10 cellular contexts compared by ENCODE assay signal in the genomic region with DNA sequence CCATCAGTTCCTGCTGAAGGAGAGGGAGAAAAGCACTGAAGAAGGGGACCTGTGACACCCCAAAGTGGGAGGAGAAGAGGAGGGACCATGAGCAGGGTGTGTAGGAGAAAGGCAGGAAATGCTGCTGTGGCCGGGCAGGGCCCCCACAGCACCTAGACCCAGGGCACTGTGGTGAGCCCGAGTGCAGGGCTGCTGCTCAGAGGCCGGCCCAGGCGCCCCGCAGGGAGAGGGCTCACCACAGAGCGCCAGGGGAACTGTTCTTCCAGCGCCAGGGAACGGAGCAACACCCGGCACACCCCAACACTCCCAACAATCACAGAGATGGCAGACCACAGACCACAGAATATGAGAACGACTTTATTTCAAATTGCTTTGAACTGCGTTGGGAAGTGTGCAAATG. TPM values are rescaled to one million over a fixed set of nuclear protein-coding genes. Genes with fewer than 3 reads are reported as not detected.
DNase-seq lines count a peak whose midpoint lies in the region; ATAC-seq and TF ChIP-seq lines count a peak whose summit lies in the region.
"Not testable (repeated sequence)": the region's sequence is repeated elsewhere in the genome, so short reads cannot be mapped to it uniquely, and the experiment has no call there.
"Had no signal": no experiment of that assay in that cellular context is flagged by ENCODE, and none has a peak within 500 bp of the region (broad histone marks: within the 10 kb centered on the region; RNA-seq: fewer than 3 reads in every experiment).

No MANE protein-coding gene starts in this region.

- POLR2A ChIA-PET in CD4-positive, alpha-beta memory T cell (lab: Charles Lee; ENCODE audit: partially characterized antibody); naive thymus-derived CD8-positive, alpha-beta T cell (lab: Charles Lee): not testable (repeated sequence)

- peaks cover 18% of the 10 kb centered on the region for H3K4me1 ChIP-seq in CD4-positive, alpha-beta memory T cell (ENCODE audit: insufficient read depth, low read length)
- peaks cover 22% of the 10 kb centered on the region for H3K4me1 ChIP-seq in OCI-LY3 (ENCODE audit: low read length)

- H3K79me2 ChIP-seq in OCI-LY3 (ENCODE audit: low read length) = not testable (repeated sequence)

- not testable (repeated sequence) for TF ChIP-seq CTCF in OCI-LY3 (IDR thresholded peaks at IDR 0.05; ENCODE audit: low read depth, low read length)

- intact Hi-C loops in CD4-positive, alpha-beta memory T cell (cut with micrococcal nuclease); activated CD4-positive, alpha-beta T cell treated with anti-CD3 and anti-CD28 coated beads, Interleukin-2, amount 10 ng/mL, durations not matched to agents 24 days and 14 days (cut with micrococcal nuclease): not testable (repeated sequence)
- intact Hi-C loops in activated T-helper 1 cell treated with anti-CD3 and anti-CD28 coated beads, Interleukin-12 subunit alpha, Interleukin-12 subunit beta, Interleukin-2, Interleukin-4 antibody, amounts not matched to agents 30 ng/mL and 10 ng/mL and 1 ng/mL, durations not matched to agents 14 hours and 24 hours and 36 hours (cut with micrococcal nuclease) = loop anchor here (2.0 kb wide), 1 partner anchor 44 kb away; a partner anchor contains a TSS

- H2AFZ ChIP-seq in OCI-LY3 (ENCODE audit: low read depth, low read length) = not testable (repeated sequence)

- not testable (repeated sequence) for H3K27me3 Mint-ChIP-seq in CD4-positive, alpha-beta memory T cell; activated CD4-positive, alpha-beta T cell treated with anti-CD3 and anti-CD28 coated beads, Interleukin-2, amount 10 ng/mL, durations not matched to agents 24 days and 14 days; activated T-helper 1 cell treated with anti-CD3 and anti-CD28 coated beads, Interleukin-12 subunit alpha, Interleukin-12 subunit beta, Interleukin-2, Interleukin-4 antibody, amounts not matched to agents 30 ng/mL and 10 ng/mL and 1 ng/mL, durations not matched to agents 14 hours and 24 hours and 36 hours (ENCODE audit: insufficient read depth); activated naive CD8-positive, alpha-beta T cell treated with anti-CD3 and anti-CD28 coated beads, Interleukin-2, amount 50 U/mL, for 24 hours; naive thymus-derived CD8-positive, alpha-beta T cell

- H3K4me1 Mint-ChIP-seq in CD4-positive, alpha-beta memory T cell = peaks cover 8 to 24% (median 14%) of the 10 kb centered on the region in 4 donors
- peaks cover 21% of the 10 kb centered on the region for H3K4me1 Mint-ChIP-seq in activated CD4-positive, alpha-beta T cell treated with anti-CD3 and anti-CD28 coated beads, Interleukin-2, amount 10 ng/mL, durations not matched to agents 24 days and 14 days
- H3K4me1 Mint-ChIP-seq in activated T-helper 1 cell treated with anti-CD3 and anti-CD28 coated beads, Interleukin-12 subunit alpha, Interleukin-12 subunit beta, Interleukin-2, Interleukin-4 antibody, amounts not matched to agents 30 ng/mL and 10 ng/mL and 1 ng/mL, durations not matched to agents 14 hours and 24 hours and 36 hours (ENCODE audit: low read depth) = peaks cover 24% of the 10 kb centered on the region
- peaks cover 34% of the 10 kb centered on the region for H3K4me1 Mint-ChIP-seq in activated naive CD8-positive, alpha-beta T cell treated with anti-CD3 and anti-CD28 coated beads, Interleukin-2, amount 50 U/mL, for 24 hours
- H3K4me1 Mint-ChIP-seq in naive thymus-derived CD8-positive, alpha-beta T cell = peaks cover 7 to 15% (median 13%) of the 10 kb centered on the region in 4 donors

- peak overlapping the region; percentile 38; the same call in 1 of the 2 replicates for H3K4me2 ChIP-seq in OCI-LY3 (ENCODE audit: low read length)

- ATAC-seq in activated naive CD8-positive, alpha-beta T cell treated with anti-CD3 and anti-CD28 coated beads, Interleukin-2, amount 50 U/mL, for 24 hours = peak; percentile 21
- ATAC-seq in naive thymus-derived CD8-positive, alpha-beta T cell = peak; percentile 49 to 54

- H3K27ac Mint-ChIP-seq in CD4-positive, alpha-beta memory T cell = peak overlapping the region; percentile 22 to 82 (median 69)
- H3K27ac Mint-ChIP-seq in activated CD4-positive, alpha-beta T cell treated with anti-CD3 and anti-CD28 coated beads, Interleukin-2, amount 10 ng/mL, durations not matched to agents 24 days and 14 days = peak overlapping the region; percentile 86
- peak overlapping the region; percentile 77 for H3K27ac Mint-ChIP-seq in activated T-helper 1 cell treated with anti-CD3 and anti-CD28 coated beads, Interleukin-12 subunit alpha, Interleukin-12 subunit beta, Interleukin-2, Interleukin-4 antibody, amounts not matched to agents 30 ng/mL and 10 ng/mL and 1 ng/mL, durations not matched to agents 14 hours and 24 hours and 36 hours
- H3K27ac Mint-ChIP-seq in activated naive CD8-positive, alpha-beta T cell treated with anti-CD3 and anti-CD28 coated beads, Interleukin-2, amount 50 U/mL, for 24 hours = peak overlapping the region; percentile 67
- peak overlapping the region in 8 of 10 donors; percentile 9 to 95 (median 64) for H3K27ac Mint-ChIP-seq in naive thymus-derived CD8-positive, alpha-beta T cell

- H4K20me1 ChIP-seq in OCI-LY3 (ENCODE audit: insufficient read depth, low read length) = not testable (repeated sequence)

- DNase-seq in CD4-positive, alpha-beta memory T cell = peak in 1 of 5 donors; percentile 42
- DNase-seq in Jurkat, Clone E6-1 (ENCODE audit: low read depth, low spot score) = peak; percentile 44
- peak; percentile 74 for DNase-seq in activated CD4-positive, alpha-beta T cell treated with anti-CD3 and anti-CD28 coated beads, Interleukin-2, amount 10 ng/mL, durations not matched to agents 24 days and 14 days
- DNase-seq in activated T-helper 1 cell treated with anti-CD3 and anti-CD28 coated beads, Interleukin-12 subunit alpha, Interleukin-12 subunit beta, Interleukin-2, Interleukin-4 antibody, amounts not matched to agents 30 ng/mL and 10 ng/mL and 1 ng/mL, durations not matched to agents 14 hours and 24 hours and 36 hours (ENCODE audit: low spot score); activated naive CD8-positive, alpha-beta T cell treated with anti-CD3 and anti-CD28 coated beads, Interleukin-2, amount 50 U/mL, for 24 hours: not testable (repeated sequence)
- DNase-seq in naive thymus-derived CD8-positive, alpha-beta T cell = peak in 1 of 10 donors; percentile 23

- CTCF ChIA-PET in CD4-positive, alpha-beta memory T cell (lab: Charles Lee; ENCODE audit: partially characterized antibody) = not testable (repeated sequence)

- H3K36me3 ChIP-seq in CD4-positive, alpha-beta memory T cell (ENCODE audit: insufficient read depth, low read length); OCI-LY3 (replicated peaks; ENCODE audit: low read depth, low read length): not testable (repeated sequence)

- H3K27ac ChIP-seq in CD4-positive, alpha-beta memory T cell (ENCODE audit: low read depth, low read length) = not testable (repeated sequence)
- peak overlapping the region; percentile 49; the same call in 1 of the 2 replicates for H3K27ac ChIP-seq in OCI-LY3 (ENCODE audit: low read length)

- H3K36me3 Mint-ChIP-seq in CD4-positive, alpha-beta memory T cell; activated CD4-positive, alpha-beta T cell treated with anti-CD3 and anti-CD28 coated beads, Interleukin-2, amount 10 ng/mL, durations not matched to agents 24 days and 14 days (ENCODE audit: low read depth); activated T-helper 1 cell treated with anti-CD3 and anti-CD28 coated beads, Interleukin-12 subunit alpha, Interleukin-12 subunit beta, Interleukin-2, Interleukin-4 antibody, amounts not matched to agents 30 ng/mL and 10 ng/mL and 1 ng/mL, durations not matched to agents 14 hours and 24 hours and 36 hours (ENCODE audit: low read depth); activated naive CD8-positive, alpha-beta T cell treated with anti-CD3 and anti-CD28 coated beads, Interleukin-2, amount 50 U/mL, for 24 hours (ENCODE audit: low read depth); naive thymus-derived CD8-positive, alpha-beta T cell: not testable (repeated sequence)

- H3K4me3 ChIP-seq in CD4-positive, alpha-beta memory T cell (ENCODE audit: low read length in 2 of 2); Jurkat, Clone E6-1 (ENCODE audit: low read length): not testable (repeated sequence)
- H3K4me3 ChIP-seq in OCI-LY3 (ENCODE audit: low read length) = peak overlapping the region; percentile 15; the same call in 1 of the 2 replicates

- H3K4me3 Mint-ChIP-seq in CD4-positive, alpha-beta memory T cell = peak overlapping the region; percentile 46 to 76 (median 60)
- H3K4me3 Mint-ChIP-seq in activated CD4-positive, alpha-beta T cell treated with anti-CD3 and anti-CD28 coated beads, Interleukin-2, amount 10 ng/mL, durations not matched to agents 24 days and 14 days = peak overlapping the region; percentile 65
- peak overlapping the region; percentile 12 for H3K4me3 Mint-ChIP-seq in activated T-helper 1 cell treated with anti-CD3 and anti-CD28 coated beads, Interleukin-12 subunit alpha, Interleukin-12 subunit beta, Interleukin-2, Interleukin-4 antibody, amounts not matched to agents 30 ng/mL and 10 ng/mL and 1 ng/mL, durations not matched to agents 14 hours and 24 hours and 36 hours
- peak overlapping the region; percentile 64 for H3K4me3 Mint-ChIP-seq in activated naive CD8-positive, alpha-beta T cell treated with anti-CD3 and anti-CD28 coated beads, Interleukin-2, amount 50 U/mL, for 24 hours
- peak overlapping the region; percentile 36 to 78 (median 67) for H3K4me3 Mint-ChIP-seq in naive thymus-derived CD8-positive, alpha-beta T cell

- H3K9ac ChIP-seq in OCI-LY3 (ENCODE audit: low read length) = peak overlapping the region; percentile 19; the same call in 1 of the 2 replicates

- not testable (repeated sequence) for H3K9me3 Mint-ChIP-seq in CD4-positive, alpha-beta memory T cell; activated CD4-positive, alpha-beta T cell treated with anti-CD3 and anti-CD28 coated beads, Interleukin-2, amount 10 ng/mL, durations not matched to agents 24 days and 14 days; activated T-helper 1 cell treated with anti-CD3 and anti-CD28 coated beads, Interleukin-12 subunit alpha, Interleukin-12 subunit beta, Interleukin-2, Interleukin-4 antibody, amounts not matched to agents 30 ng/mL and 10 ng/mL and 1 ng/mL, durations not matched to agents 14 hours and 24 hours and 36 hours; activated naive CD8-positive, alpha-beta T cell treated with anti-CD3 and anti-CD28 coated beads, Interleukin-2, amount 50 U/mL, for 24 hours; naive thymus-derived CD8-positive, alpha-beta T cell

- H3K27me3 ChIP-seq in CD4-positive, alpha-beta memory T cell (ENCODE audit: insufficient read depth, low read length); OCI-LY3 (ENCODE audit: low read depth, low read length): not testable (repeated sequence)

- not testable (repeated sequence) for H3K9me3 ChIP-seq in CD4-positive, alpha-beta memory T cell (ENCODE audit: control insufficient read depth in 1 of 2, low read length in 2 of 2); OCI-LY3 (ENCODE audit: insufficient read depth, low read length)

RNA-seq across cellular contexts. Expression of a gene that starts 44.3 kb away (rescaled TPM):
- total RNA-seq in CD4-positive, alpha-beta memory T cell = 10 to 100 TPM; 28.5 to 32.5 TPM
- 100 to 1,000 TPM in 1 of 2 donors, 10 to 100 TPM in 1; 45.6 to 153 TPM for polyA plus RNA-seq in CD4-positive, alpha-beta memory T cell
- not detected for polyA plus RNA-seq in Jurkat, Clone E6-1 (2012; ENCODE audit: insufficient read depth, insufficient read length)
- 34.5 and 35.2 TPM in 2 replicates for total RNA-seq in activated CD4-positive, alpha-beta T cell treated with anti-CD3 and anti-CD28 coated beads, Interleukin-2, amount 10 ng/mL, durations not matched to agents 24 days and 14 days
- 53.9 and 55.4 TPM in 2 replicates for total RNA-seq in activated T-helper 1 cell treated with anti-CD3 and anti-CD28 coated beads, Interleukin-12 subunit alpha, Interleukin-12 subunit beta, Interleukin-2, Interleukin-4 antibody, amounts not matched to agents 30 ng/mL and 10 ng/mL and 1 ng/mL, durations not matched to agents 14 hours and 24 hours and 36 hours
- 10 to 100 TPM; 10.4 to 10.5 TPM for total RNA-seq in naive thymus-derived CD8-positive, alpha-beta T cell
- polyA plus RNA-seq in naive thymus-derived CD8-positive, alpha-beta T cell = 10 to 100 TPM; 23.5 to 34.7 (median 33.6) TPM
- total RNA-seq: IMR-90 had no signal
- polyA plus RNA-seq: A549, IMR-90 had no signal

RNA-seq across cellular contexts. Expression of a gene that starts 55.4 kb away (rescaled TPM):
- not detected for total RNA-seq in CD4-positive, alpha-beta memory T cell
- polyA plus RNA-seq in CD4-positive, alpha-beta memory T cell = not detected
- polyA plus RNA-seq in Jurkat, Clone E6-1 (2012; ENCODE audit: insufficient read depth, insufficient read length) = 4.6 TPM
- total RNA-seq in activated CD4-positive, alpha-beta T cell treated with anti-CD3 and anti-CD28 coated beads, Interleukin-2, amount 10 ng/mL, durations not matched to agents 24 days and 14 days = not detected in 2 replicates
- total RNA-seq in activated T-helper 1 cell treated with anti-CD3 and anti-CD28 coated beads, Interleukin-12 subunit alpha, Interleukin-12 subunit beta, Interleukin-2, Interleukin-4 antibody, amounts not matched to agents 30 ng/mL and 10 ng/mL and 1 ng/mL, durations not matched to agents 14 hours and 24 hours and 36 hours = not detected in 2 replicates
- total RNA-seq in naive thymus-derived CD8-positive, alpha-beta T cell = not detected
- polyA plus RNA-seq in naive thymus-derived CD8-positive, alpha-beta T cell = not detected
- total RNA-seq: HT-29, IMR-90 had no signal
- polyA plus RNA-seq: A549, IMR-90 had no signal

Comparison
In these comparisons a context has a peak if more than half of its experiments do, and no peak if none do; other contexts are left out.
1. H3K4me3 Mint-ChIP-seq: peak in every context shown above with its lines; median percentile 67 in naive thymus-derived CD8-positive, alpha-beta T cell; 65 in activated CD4-positive, alpha-beta T cell treated with anti-CD3 and anti-CD28 coated beads, Interleukin-2, amount 10 ng/mL, durations not matched to agents 24 days and 14 days; 64 in activated naive CD8-positive, alpha-beta T cell treated with anti-CD3 and anti-CD28 coated beads, Interleukin-2, amount 50 U/mL, for 24 hours; 60 in CD4-positive, alpha-beta memory T cell; 12 in activated T-helper 1 cell treated with anti-CD3 and anti-CD28 coated beads, Interleukin-12 subunit alpha, Interleukin-12 subunit beta, Interleukin-2, Interleukin-4 antibody, amounts not matched to agents 30 ng/mL and 10 ng/mL and 1 ng/mL, durations not matched to agents 14 hours and 24 hours and 36 hours.